In genomic region chr1:225464851-225465792, GRCh38 we compare ENCODE assay signal across 7 cellular contexts. TPM values are rescaled to one million over a fixed set of nuclear protein-coding genes. Genes with fewer than 3 reads are reported as not detected.
DNase-seq lines count a peak whose midpoint lies in the region; ATAC-seq and TF ChIP-seq lines count a peak whose summit lies in the region.

No MANE protein-coding gene starts in this region.

- TF ChIP-seq CTCF in mammary epithelial cell (conservative IDR thresholded peaks at IDR 0.05 in 1 of 2, IDR thresholded peaks at IDR 0.05 in 1 of 2; ENCODE audit: extremely low read depth in 1 of 2, insufficient read depth in 1 of 2, low read depth in 1 of 2, low read length in 2 of 2) (no peak), neural cell (IDR thresholded peaks at IDR 0.05; ENCODE audit: poor library complexity, severe bottlenecking) (no peak)

- H3K36me3 ChIP-seq in mammary epithelial cell (ENCODE audit: insufficient read depth, low read length) (no peaks in the 10 kb centered on the region), neural cell (ENCODE audit: insufficient read depth, low read length) (no peaks in the 10 kb centered on the region)

- H4K20me1 ChIP-seq in mammary epithelial cell (ENCODE audit: insufficient read depth, low read length) (no peaks in the 10 kb centered on the region), neural cell (ENCODE audit: insufficient read depth) (no peaks in the 10 kb centered on the region)

- H3K9ac ChIP-seq in mammary epithelial cell (ENCODE audit: insufficient read depth, low read length) (no peak overlapping the region), neural cell (ENCODE audit: low read length) (peak overlapping the region; percentile 42)

- H3K4me3 ChIP-seq in mammary epithelial cell (replicated peaks in 1 of 3; ENCODE audit: insufficient read depth in 1 of 3, low read depth in 2 of 3, low read length in 3 of 3): no peak overlapping the region
- H3K4me3 ChIP-seq in neural cell (ENCODE audit: low read length): peak overlapping the region; percentile 11

- TF ChIP-seq RAD21 in neural cell (conservative IDR thresholded peaks at IDR 0.05): no peak

- no TSS peak for BruUV-seq in mammary epithelial cell (replicated peaks; lab: Mats Ljungman, UMichigan)

- no peak overlapping the region for H3K4me2 ChIP-seq in mammary epithelial cell (ENCODE audit: insufficient read depth, low read depth, low read length)
- H3K4me2 ChIP-seq in neural cell (ENCODE audit: low read length): peak overlapping the region; percentile 5

- H3K27ac ChIP-seq in mammary epithelial cell (ENCODE audit: insufficient read depth, low read depth, low read length) (no peak overlapping the region), neural cell (ENCODE audit: low read length) (peak overlapping the region; percentile 90)

- WGBS in mammary epithelial cell (ENCODE audit: low coverage, missing lambda C conversion rate): 68% methylated on average over 13 of the region's 15 CpGs

- no peak for TF ChIP-seq EP300 in neural cell (conservative IDR thresholded peaks at IDR 0.05; ENCODE audit: poor library complexity, severe bottlenecking)

- H3F3A ChIP-seq in neural cell (ENCODE audit: insufficient read depth, low read length, poor library complexity, severe bottlenecking): no peaks in the 10 kb centered on the region

- no peaks in the 10 kb centered on the region for H3K79me2 ChIP-seq in mammary epithelial cell (ENCODE audit: insufficient read depth, low read length)
- no peaks in the 10 kb centered on the region for H3K79me2 ChIP-seq in neural cell (replicated peaks; ENCODE audit: insufficient read depth, low read length)

- no peak overlapping the region for H2AFZ ChIP-seq in mammary epithelial cell (ENCODE audit: low read depth, low read length)
- no peak overlapping the region for H2AFZ ChIP-seq in neural cell (ENCODE audit: low read depth, low read length)

- in situ Hi-C loops in mammary epithelial cell (cut with MboI; ENCODE audit: low sequenced_read_pairs in 2 of 2): no loop called here

- intact Hi-C loops in mammary epithelial cell (cut with micrococcal nuclease): no loop called here

- DNase-seq in ELF-1 (ENCODE audit: low read depth, low spot score): peak; percentile 73
- DNase-seq in NCI-H146 treated with DMSO at 0.1 percent for 48 hours (lab: John Stamatoyannopoulos, UW; ENCODE audit: unreplicated experiment): peak; percentile 54
- DNase-seq in mammary epithelial cell: peak; percentile 66
- no peak for DNase-seq in HuH-7.5 (ENCODE audit: low spot score)
- no peak for DNase-seq in NCI-H774 (lab: John Stamatoyannopoulos, UW)

- CTCF ChIA-PET in mammary epithelial cell (lab: Charles Lee; ENCODE audit: low non-redundant PET): no interaction called here

- H3K9me2 ChIP-seq in neural cell (ENCODE audit: insufficient read depth, low read length): no peaks in the 10 kb centered on the region

- H3K9me3 ChIP-seq in mammary epithelial cell (replicated peaks; ENCODE audit: insufficient read depth, low read length): no peaks in the 10 kb centered on the region
- H3K9me3 ChIP-seq in neural cell (ENCODE audit: low read length): no peaks in the 10 kb centered on the region

- peaks cover 18% of the 10 kb centered on the region for H3K4me1 ChIP-seq in mammary epithelial cell (ENCODE audit: insufficient read depth, low read length)

- dilution Hi-C loops in mammary epithelial cell (cut with HindIII; ENCODE audit: low sequenced_read_pairs): no loop called here

- no peak for ATAC-seq in GM21737 (IDR thresholded peaks at IDR 0.05; ENCODE audit: unreplicated experiment)

- H3K27me3 ChIP-seq in mammary epithelial cell (ENCODE audit: insufficient read depth, low read length) (no peaks in the 10 kb centered on the region), neural cell (ENCODE audit: insufficient read depth, low read depth, low read length) (no peaks in the 10 kb centered on the region)

TF ChIP-seq in neural cell, 6 proteins besides CTCF, POLR2A, EP300 and RAD21:
- TF ChIP-seq MXI1 (conservative IDR thresholded peaks at IDR 0.05; ENCODE audit: poor library complexity, severe bottlenecking) (no peak), REST (IDR thresholded peaks at IDR 0.05; ENCODE audit: borderline replicate concordance) (no peak), SMC3 (conservative IDR thresholded peaks at IDR 0.05; ENCODE audit: poor library complexity) (no peak), POLR2AphosphoS5 (IDR thresholded peaks at IDR 0.05) (no peak), EZH2 (IDR thresholded peaks at IDR 0.05; ENCODE audit: borderline replicate concordance, insufficient read depth, low read length, poor library complexity, severe bottlenecking) (no peak), TAF1 (IDR thresholded peaks at IDR 0.05; ENCODE audit: low read depth) (no peak)

RNA-seq across cellular contexts. Expression of gene LBR, which starts 37.3 kb away (rescaled TPM):
- total RNA-seq in mammary epithelial cell: 10 to 100 TPM; 17.7 to 35.7 TPM
- polyA plus RNA-seq in mammary epithelial cell (16.1 TPM), neural cell (143 and 156 TPM in 2 replicates)
- polyA minus RNA-seq in mammary epithelial cell (54.8 TPM), neural cell (163 and 173 TPM in 2 replicates)

Comparison
In these comparisons a context has a peak if more than half of its experiments do, and no peak if none do; other contexts are left out.
1. DNase-seq: peak in ELF-1 (single experiment), NCI-H146 treated with DMSO at 0.1 percent for 48 hours (single experiment) and mammary epithelial cell (single experiment); none in HuH-7.5 (single experiment) and NCI-H774 (single experiment).